Comparison of ENCODE assay signal across 15 cellular contexts in the genomic region with DNA sequence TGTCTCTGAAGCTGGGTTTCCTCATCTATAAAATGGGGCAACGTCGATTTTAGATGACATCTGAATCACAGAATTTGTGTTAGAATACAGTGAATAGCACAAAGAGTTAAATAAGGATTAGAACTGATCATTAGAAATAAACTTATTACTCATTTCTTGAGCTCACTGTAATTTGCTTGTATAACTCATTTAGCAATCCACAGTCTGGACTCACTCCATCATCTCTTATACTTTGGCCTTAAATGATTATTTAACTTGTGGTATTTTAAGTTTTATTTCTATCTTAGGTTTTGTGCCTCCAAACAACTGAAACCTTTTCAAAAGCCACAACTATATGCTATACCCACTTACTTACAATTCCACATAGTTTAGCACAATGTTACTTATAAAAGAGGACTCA.
A peak's percentile ranks its signal among the peaks of the same experiment; 100 is the strongest.
DNase-seq lines count a peak whose midpoint lies in the region; ATAC-seq and TF ChIP-seq lines count a peak whose summit lies in the region.
"Had no signal": no experiment of that assay in that cellular context is flagged by ENCODE, and none has a peak within 500 bp of the region (broad histone marks: within the 10 kb centered on the region; RNA-seq: fewer than 3 reads in every experiment).

No MANE protein-coding gene starts in this region.

- H2AFZ ChIP-seq in mammary epithelial cell (ENCODE audit: low read depth, low read length) (no peak overlapping the region), MM.1S (ENCODE audit: low read length) (no peak overlapping the region)

- BruUV-seq in MCF 10A (replicated peaks; lab: Mats Ljungman, UMichigan) (no TSS peak), mammary epithelial cell (replicated peaks; lab: Mats Ljungman, UMichigan) (no TSS peak)

- H3K4me2 ChIP-seq in mammary epithelial cell (ENCODE audit: insufficient read depth, low read depth, low read length) (no peak overlapping the region), MM.1S (ENCODE audit: low read depth, low read length) (no peak overlapping the region)
- H3K4me2 ChIP-seq: BLaER1 had no signal

- H3K27ac ChIP-seq in mammary epithelial cell (ENCODE audit: insufficient read depth, low read depth, low read length), result no peak overlapping the region
- H3K27ac ChIP-seq in MM.1S (ENCODE audit: low read length), result no peak overlapping the region
- no peak overlapping the region for H3K27ac ChIP-seq in body of pancreas
- H3K27ac ChIP-seq: 22Rv1, BLaER1 had no signal

- ATAC-seq in body of pancreas (no peak), HG03025 (IDR thresholded peaks at IDR 0.05; ENCODE audit: low FRiP score, unreplicated experiment) (no peak)
- ATAC-seq: GM12878 had no signal

- H3K4me3 Mint-ChIP-seq in MCF 10A (ENCODE audit: unreplicated experiment), result no peak overlapping the region
- H3K4me3 Mint-ChIP-seq: CD8-positive, alpha-beta memory T cell had no signal

- H4K20me1 ChIP-seq in mammary epithelial cell (ENCODE audit: insufficient read depth, low read length) (no peaks in the 10 kb centered on the region), MM.1S (ENCODE audit: insufficient read depth, low read length) (no peaks in the 10 kb centered on the region)
- H4K20me1 ChIP-seq: BLaER1 had no signal

- peaks cover 4% of the 10 kb centered on the region for H3K4me1 ChIP-seq in mammary epithelial cell (ENCODE audit: insufficient read depth, low read length)
- peaks cover 20% of the 10 kb centered on the region for H3K4me1 ChIP-seq in MM.1S (ENCODE audit: low read length)
- no peaks in the 10 kb centered on the region for H3K4me1 ChIP-seq in body of pancreas
- H3K4me1 ChIP-seq: BLaER1, HAP-1 had no signal

- H3K4me3 ChIP-seq in mammary epithelial cell (replicated peaks in 1 of 3; ENCODE audit: insufficient read depth in 1 of 3, low read depth in 2 of 3, low read length in 3 of 3), result no peak overlapping the region
- H3K4me3 ChIP-seq in MM.1S (ENCODE audit: low read length), result no peak overlapping the region
- H3K4me3 ChIP-seq in body of pancreas, result no peak overlapping the region
- H3K4me3 ChIP-seq: BLaER1, GM12878, HAP-1 had no signal

- H3K9me2 ChIP-seq in MM.1S (replicated peaks; ENCODE audit: insufficient read depth, low read length), result no peaks in the 10 kb centered on the region

- H3K27ac Mint-ChIP-seq in MCF 10A (ENCODE audit: low read depth, unreplicated experiment), result peak overlapping the region; percentile 73
- H3K27ac Mint-ChIP-seq: CD8-positive, alpha-beta memory T cell had no signal

- no peaks in the 10 kb centered on the region for H3K9me3 Mint-ChIP-seq in MCF 10A (ENCODE audit: unreplicated experiment)
- H3K9me3 Mint-ChIP-seq: CD8-positive, alpha-beta memory T cell had no signal

- intact Hi-C loops in MCF 10A (cut with micrococcal nuclease), result no loop called here
- intact Hi-C loops in mammary epithelial cell (cut with micrococcal nuclease), result no loop called here
- intact Hi-C loops in body of pancreas (cut with DNase I), result no loop called here

- TF ChIP-seq POLR2A in body of pancreas (IDR thresholded peaks at IDR 0.05) (no peak), erythroblast (IDR thresholded peaks at IDR 0.05; ENCODE audit: low read length) (no peak)

- 98% methylated on average over 2 of the region's 2 CpGs for WGBS in mammary epithelial cell (ENCODE audit: low coverage, missing lambda C conversion rate)
- WGBS in body of pancreas, 2 donors, result 95 to 98% methylated on average over 2 of the region's 2 CpGs

- no peaks in the 10 kb centered on the region for H3K27me3 ChIP-seq in mammary epithelial cell (ENCODE audit: insufficient read depth, low read length)
- H3K27me3 ChIP-seq in MM.1S (replicated peaks; ENCODE audit: insufficient read depth, low read length), result peaks cover 27% of the 10 kb centered on the region
- no peaks in the 10 kb centered on the region for H3K27me3 ChIP-seq in body of pancreas
- H3K27me3 ChIP-seq: BLaER1 had no signal

- POLR2A ChIA-PET in MCF 10A (lab: Yijun Ruan, JAX), result interaction anchor here (0.6 to 1.0 kb wide), 3 partner anchors 52 to 188 kb away, joined by 3 to 4 read pairs (median 3); no protein-coding TSS in a partner anchor

- CTCF ChIA-PET in MCF 10A (lab: Yijun Ruan, JAX) (interaction anchor here (0.5 to 1.9 kb wide), 2 partner anchors 13 to 94 kb away, joined by 3 to 6 read pairs; no protein-coding TSS in a partner anchor), mammary epithelial cell (lab: Charles Lee; ENCODE audit: low non-redundant PET) (no interaction called here)

- TF ChIP-seq CTCF in MCF 10A (IDR thresholded peaks at IDR 0.05; ENCODE audit: unreplicated experiment) (no peak), mammary epithelial cell (conservative IDR thresholded peaks at IDR 0.05 in 1 of 2, IDR thresholded peaks at IDR 0.05 in 1 of 2; ENCODE audit: extremely low read depth in 1 of 2, insufficient read depth in 1 of 2, low read depth in 1 of 2, low read length in 2 of 2) (no peak), MM.1S (IDR thresholded peaks at IDR 0.05; ENCODE audit: low read length) (no peak), body of pancreas (IDR thresholded peaks at IDR 0.05) (no peak)

- DNase-seq in MCF 10A (ENCODE audit: unreplicated experiment), result no peak
- no peak for DNase-seq in mammary epithelial cell
- DNase-seq in MM.1S, result peak; percentile 10
- peak; percentile 61 for DNase-seq in fibroblast of peridontal ligament (ENCODE audit: extremely low read depth)
- no peak for DNase-seq in body of pancreas
- no peak for DNase-seq in NCI-H2081 (lab: John Stamatoyannopoulos, UW)
- DNase-seq in erythroblast (lab: John Stamatoyannopoulos, UW), result no peak
- DNase-seq: AML-193; CD8-positive, alpha-beta memory T cell; DMS 273 treated with DMSO at 0.1 percent for 48 hours had no signal

- H3K4me1 Mint-ChIP-seq in MCF 10A (ENCODE audit: insufficient read depth, unreplicated experiment), result peaks cover 9% of the 10 kb centered on the region
- H3K4me1 Mint-ChIP-seq: CD8-positive, alpha-beta memory T cell had no signal

- H3K36me3 ChIP-seq in mammary epithelial cell (ENCODE audit: insufficient read depth, low read length), result no peaks in the 10 kb centered on the region
- H3K36me3 ChIP-seq in MM.1S (replicated peaks; ENCODE audit: insufficient read depth, low read length), result no peaks in the 10 kb centered on the region
- H3K36me3 ChIP-seq in body of pancreas (replicated peaks in 1 of 2; ENCODE audit: insufficient read depth in 1 of 2, low read depth in 2 of 2), result no peaks in the 10 kb centered on the region

- dilution Hi-C loops in mammary epithelial cell (cut with HindIII; ENCODE audit: low sequenced_read_pairs), result no loop called here

- H3F3A ChIP-seq in MM.1S (ENCODE audit: insufficient read depth, low read length), result peaks cover 17% of the 10 kb centered on the region

- in situ Hi-C loops in mammary epithelial cell (cut with MboI; ENCODE audit: low sequenced_read_pairs in 2 of 2), result no loop called here

- H3K9ac ChIP-seq in mammary epithelial cell (ENCODE audit: insufficient read depth, low read length), result no peak overlapping the region
- no peak overlapping the region for H3K9ac ChIP-seq in MM.1S (ENCODE audit: low read length)
- H3K9ac ChIP-seq: BLaER1 had no signal

- H3K36me3 Mint-ChIP-seq in MCF 10A (ENCODE audit: insufficient read depth, unreplicated experiment), result peaks cover 6% of the 10 kb centered on the region
- H3K36me3 Mint-ChIP-seq: CD8-positive, alpha-beta memory T cell had no signal

- no peaks in the 10 kb centered on the region for H3K27me3 Mint-ChIP-seq in MCF 10A (ENCODE audit: insufficient read depth, unreplicated experiment)

- H3K9me3 ChIP-seq in mammary epithelial cell (replicated peaks; ENCODE audit: insufficient read depth, low read length), result no peaks in the 10 kb centered on the region
- H3K9me3 ChIP-seq in MM.1S (replicated peaks; ENCODE audit: insufficient read depth, low read length), result no peaks in the 10 kb centered on the region
- no peaks in the 10 kb centered on the region for H3K9me3 ChIP-seq in body of pancreas
- H3K9me3 ChIP-seq: BLaER1, HAP-1 had no signal

- H3K79me2 ChIP-seq in mammary epithelial cell (ENCODE audit: insufficient read depth, low read length) (peaks cover 20% of the 10 kb centered on the region), MM.1S (ENCODE audit: low read length) (no peaks in the 10 kb centered on the region)

Comparison
In these comparisons a context has a peak if more than half of its experiments do, and no peak if none do; other contexts are left out.
1. DNase-seq: peak in MM.1S (single experiment) and fibroblast of peridontal ligament (single experiment); none in MCF 10A (single experiment), mammary epithelial cell (single experiment), body of pancreas (0 of 4), NCI-H2081 (0 of 2) and erythroblast (0 of 2).